ENCODE assay signal across 33 cellular contexts in genomic region chr3:17726313-17726712, GRCh38.
DNase-seq lines count a peak whose midpoint lies in the region; ATAC-seq, FAIRE-seq and TF ChIP-seq lines count a peak whose summit lies in the region.
"Had no signal": no experiment of that assay in that cellular context is flagged by ENCODE, and none has a peak within 500 bp of the region (broad histone marks: within the 10 kb centered on the region; RNA-seq: fewer than 3 reads in every experiment).

No MANE protein-coding gene starts in this region.

- H3K4me3 ChIP-seq in HEK293 (ENCODE audit: low read depth, low read length) = no peak overlapping the region
- H3K4me3 ChIP-seq: A549; BLaER1; BLaER1 treated with 17β-estradiol and CSF1 and Interleukin-3, amounts not matched to agents 10 nM and 100 nM had no signal

- DNase-seq in GM19239 (ENCODE audit: insufficient read length, low spot score) = no peak
- no peak for DNase-seq in H54 (ENCODE audit: insufficient read length, low spot score)
- no peak for DNase-seq in stimulated activated CD4-positive, alpha-beta T cell treated with anti-CD3 and anti-CD28 coated beads, Interleukin-12 subunit alpha, Interleukin-12 subunit beta, amount 100 ng/mL, for 4 hours
- DNase-seq: 8988T; ACHN; AML-193; BE2C; C1 segment of cervical spinal cord; Caco-2; Calu3; CD4-positive, alpha-beta memory T cell; CD4-positive, alpha-beta T cell; CD4-positive, CD25-positive, alpha-beta regulatory T cell; CD8-positive, alpha-beta memory T cell; CD8-positive, alpha-beta T cell; COR-L47; DMS 273 treated with DMSO at 0.1 percent for 48 hours; DMS153; DMS53; DMS79; DMS79 treated with DMSO at 0.1 percent for 48 hours; DND-41; EL had no signal

- CTCF ChIA-PET in HEK293 (lab: Yijun Ruan, JAX) = no interaction called here

- ATAC-seq in GM19467 (IDR thresholded peaks at IDR 0.05; ENCODE audit: unreplicated experiment) (no peak), HG03039 (IDR thresholded peaks at IDR 0.05; ENCODE audit: unreplicated experiment) (no peak)
- ATAC-seq: A549; CD8-positive, alpha-beta T cell had no signal

- no peak for TF ChIP-seq POLR2A in H54 (IDR thresholded peaks at IDR 0.05; ENCODE audit: low read depth, low read length)

- POLR2A ChIA-PET in HEK293 (lab: Yijun Ruan, JAX) = no interaction called here

- FAIRE-seq in GM19239 (lab: Jason Lieb, UNC) = peak; percentile 75
- FAIRE-seq in H54 (lab: Jason Lieb, UNC) = peak; percentile 52
- FAIRE-seq: A204.1, A549, D721Med had no signal

- H3K27ac ChIP-seq in HEK293 (ENCODE audit: extremely low read depth, low read depth, low read length) = no peak overlapping the region
- H3K27ac ChIP-seq: 22Rv1; A549; BLaER1; BLaER1 treated with 17β-estradiol and CSF1 and Interleukin-3, amounts not matched to agents 10 nM and 100 nM; C4-2B had no signal

- no peak for TF ChIP-seq CTCF in HEK293 (tag by site-specific recombination; IDR thresholded peaks at IDR 0.05)

- H3K9me3 ChIP-seq in HEK293 (ENCODE audit: control insufficient read depth, insufficient read depth, low read depth, low read length) = no peaks in the 10 kb centered on the region
- H3K9me3 ChIP-seq: BE2C had no signal

- peaks cover 3% of the 10 kb centered on the region in 2 experiments; a peak in 2 of 3 replicates for H3K36me3 ChIP-seq in HEK293 (ENCODE audit: control insufficient read depth in 2 of 2, insufficient read depth in 1 of 2, low read length in 2 of 2)
- H3K36me3 ChIP-seq: BE2C had no signal

- H3K4me1 ChIP-seq in HEK293 (ENCODE audit: control insufficient read depth, insufficient read depth, low read length) = peaks cover 4% of the 10 kb centered on the region; the same call in 1 of the 2 replicates
- H3K4me1 ChIP-seq: A549, BE2C, BLaER1, Caco-2 had no signal

TF ChIP-seq in HEK293, 187 proteins besides CTCF, POLR2A, EP300 and RAD21:
- TF ChIP-seq TRIM28 (IDR thresholded peaks at IDR 0.05; ENCODE audit: borderline replicate concordance, low read length) = no peak
- TF ChIP-seq ZNF768 (tag by site-specific recombination; IDR thresholded peaks at IDR 0.05) = no peak
- TF ChIP-seq ZNF133 (tag by site-specific recombination; IDR thresholded peaks at IDR 0.05) = peak; percentile 80
